8 cellular contexts compared by ENCODE assay signal in the genomic region with DNA sequence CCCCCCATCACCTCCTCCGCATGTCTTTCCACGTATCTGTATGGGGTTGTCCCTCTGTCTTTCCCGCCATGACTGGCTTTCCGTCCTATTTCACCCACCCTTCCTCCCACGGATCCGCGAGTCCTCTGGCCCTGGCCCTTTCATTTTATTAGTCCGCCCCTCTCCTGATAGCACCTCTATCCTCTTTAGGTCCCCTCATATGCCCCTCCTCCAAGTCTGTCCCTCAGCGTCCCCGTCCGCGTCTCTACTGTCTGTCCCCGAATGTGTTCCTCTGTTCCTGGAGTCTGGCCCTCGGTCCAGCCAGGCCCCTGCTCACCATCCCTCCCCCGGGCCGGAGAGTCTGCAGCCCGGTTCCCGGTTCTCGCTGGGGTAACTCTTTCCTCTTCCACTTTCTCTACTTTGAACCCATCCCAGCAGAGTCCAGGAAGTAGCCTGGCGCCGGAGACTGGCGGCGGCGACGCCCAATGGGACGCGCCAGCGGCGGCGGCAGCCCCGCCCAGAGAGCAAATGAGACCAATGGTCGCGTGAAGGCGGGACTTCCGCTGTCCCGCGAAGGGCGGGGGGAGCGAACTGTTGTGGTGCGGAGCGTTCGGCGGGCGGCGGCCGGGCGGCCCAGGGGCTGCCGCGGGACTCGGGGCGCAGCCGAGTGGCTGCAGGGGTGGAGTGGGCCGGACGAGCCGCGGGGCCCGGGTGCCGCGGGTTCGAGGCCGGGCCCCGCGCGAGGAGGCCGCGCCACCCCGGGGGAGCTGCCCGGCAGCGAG. TPM values are rescaled to one million over a fixed set of nuclear protein-coding genes. Genes with fewer than 3 reads are reported as not detected.
DNase-seq lines count a peak whose midpoint lies in the region; ATAC-seq and TF ChIP-seq lines count a peak whose summit lies in the region.

A gene with protein sequence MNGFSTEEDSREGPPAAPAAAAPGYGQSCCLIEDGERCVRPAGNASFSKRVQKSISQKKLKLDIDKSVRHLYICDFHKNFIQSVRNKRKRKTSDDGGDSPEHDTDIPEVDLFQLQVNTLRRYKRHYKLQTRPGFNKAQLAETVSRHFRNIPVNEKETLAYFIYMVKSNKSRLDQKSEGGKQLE (plus strand): TSS at position 576 of the 761 bp plus-strand sequence. CDS start 608 bp downstream, outside the sequence.

- peak within 1 kb of the TSS; percentile 74 to 90 (median 84) for H3K27ac ChIP-seq in Peyer's patch
- H3K27ac ChIP-seq in muscle layer of duodenum (ENCODE audit: low read length), result peak within 1 kb of the TSS; percentile 87

- H3K4me1 ChIP-seq in Peyer's patch (peaks cover 0 to 30% (median 2%) of the 10 kb centered on the region in 4 donors), muscle layer of duodenum (ENCODE audit: control insufficient read depth in 1 of 2, insufficient read depth in 2 of 2, low read length in 2 of 2) (peaks cover 5 to 41% of the 10 kb centered on the region in 2 donors)

- DNase-seq in DMS79 treated with DMSO at 0.1 percent for 48 hours (lab: John Stamatoyannopoulos, UW) (peak; percentile 63), KG1 (lab: John Stamatoyannopoulos, UW) (peak; percentile 75), Peyer's patch (peak; percentile 92 to 98 (median 98))
- DNase-seq in activated T-cell treated with anti-CD3 and anti-CD28 coated beads, Interleukin-2, amount 50 U/mL, for 48 hours, result peak; percentile 99
- peak; percentile 86 for DNase-seq in stimulated activated CD8-positive, alpha-beta memory T cell treated with anti-CD3 and anti-CD28 coated beads, Interleukin-7, amount 100 ng/mL, for 24 hours (ENCODE audit: low read depth)

- H3K27me3 ChIP-seq in Peyer's patch (no peaks in the 10 kb centered on the region), muscle layer of duodenum (ENCODE audit: low read depth, low read length) (no peaks in the 10 kb centered on the region)

- H3K36me3 ChIP-seq in Peyer's patch (peaks cover 0 to 20% (median 0%) of the 10 kb centered on the region in 3 donors), muscle layer of duodenum (ENCODE audit: control insufficient read depth in 1 of 2, insufficient read depth in 2 of 2, low read length in 2 of 2) (peaks cover 8 to 11% of the 10 kb centered on the region in 2 donors)

- ATAC-seq in GM21737 (IDR thresholded peaks at IDR 0.05; ENCODE audit: unreplicated experiment), result peak; percentile 93
- peak; percentile 98 for ATAC-seq in esophagus mucosa

- TF ChIP-seq POLR2A in Peyer's patch (IDR thresholded peaks at IDR 0.05), result peak; percentile 84 to 92

- H3K9me3 ChIP-seq in Peyer's patch (no peaks in the 10 kb centered on the region), muscle layer of duodenum (ENCODE audit: control insufficient read depth in 1 of 2, low read length in 2 of 2) (no peaks in the 10 kb centered on the region)

- H3K4me3 ChIP-seq in Peyer's patch (peak within 1 kb of the TSS; percentile 85 to 100 (median 96)), muscle layer of duodenum (ENCODE audit: low read depth in 1 of 2, low read length in 2 of 2) (peak within 1 kb of the TSS; percentile 94 to 96)

- no peak for TF ChIP-seq CTCF in Peyer's patch (IDR thresholded peaks at IDR 0.05)

RNA-seq across cellular contexts. Expression of the gene that starts here (rescaled TPM):
- total RNA-seq in Peyer's patch (10 to 100 TPM; 36.7 to 69.6 (median 39.3) TPM), esophagus mucosa (19.4 TPM)

Comparison
In these comparisons a context has a peak if more than half of its experiments do, and no peak if none do; other contexts are left out.
1. Peak in every context shown above with its lines: DNase-seq, ATAC-seq, H3K4me3 ChIP-seq and H3K27ac ChIP-seq.